ENCODE assay signal across 1 cellular context in the genomic region with DNA sequence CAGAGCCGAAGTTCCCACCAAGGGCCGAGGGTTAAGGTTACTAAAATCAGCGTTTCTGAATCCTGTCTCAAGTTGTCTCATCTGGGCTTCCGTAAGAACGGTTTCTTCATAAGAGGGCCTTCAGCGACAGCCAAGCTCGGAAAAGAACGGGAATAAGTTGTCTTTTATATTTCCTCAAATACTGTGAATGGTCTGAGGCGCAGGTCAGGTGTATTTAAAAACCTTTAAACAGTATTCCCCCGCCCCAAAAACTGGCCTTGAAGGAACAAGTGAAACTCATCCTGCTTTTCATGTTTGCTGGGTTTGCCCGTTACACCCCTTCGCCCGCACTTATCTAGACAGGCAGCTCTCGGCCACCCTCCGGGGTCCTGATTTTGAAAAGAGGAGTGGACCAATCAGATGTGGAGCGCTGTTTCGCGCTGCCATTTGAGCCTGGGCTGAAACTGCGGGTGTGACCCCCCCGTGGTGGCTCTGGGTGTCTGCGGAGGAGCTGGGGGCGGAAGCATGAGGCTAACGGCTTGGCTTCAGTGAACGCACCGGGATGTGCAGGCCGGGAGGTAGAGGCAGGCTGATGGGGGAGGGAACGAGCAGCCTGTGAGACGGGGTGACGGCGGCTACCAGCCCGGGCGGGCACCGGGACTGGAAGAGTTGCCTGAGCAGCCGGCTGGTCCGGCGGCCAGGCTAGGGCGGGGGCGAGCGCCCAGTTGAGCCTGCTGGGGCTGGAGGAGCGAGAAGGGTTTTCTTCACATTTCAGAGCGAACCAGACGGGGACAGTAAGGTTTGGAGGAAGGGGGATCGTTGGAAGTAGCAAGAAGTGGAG.
TF ChIP-seq lines count a peak whose summit lies in the region.

A gene with protein sequence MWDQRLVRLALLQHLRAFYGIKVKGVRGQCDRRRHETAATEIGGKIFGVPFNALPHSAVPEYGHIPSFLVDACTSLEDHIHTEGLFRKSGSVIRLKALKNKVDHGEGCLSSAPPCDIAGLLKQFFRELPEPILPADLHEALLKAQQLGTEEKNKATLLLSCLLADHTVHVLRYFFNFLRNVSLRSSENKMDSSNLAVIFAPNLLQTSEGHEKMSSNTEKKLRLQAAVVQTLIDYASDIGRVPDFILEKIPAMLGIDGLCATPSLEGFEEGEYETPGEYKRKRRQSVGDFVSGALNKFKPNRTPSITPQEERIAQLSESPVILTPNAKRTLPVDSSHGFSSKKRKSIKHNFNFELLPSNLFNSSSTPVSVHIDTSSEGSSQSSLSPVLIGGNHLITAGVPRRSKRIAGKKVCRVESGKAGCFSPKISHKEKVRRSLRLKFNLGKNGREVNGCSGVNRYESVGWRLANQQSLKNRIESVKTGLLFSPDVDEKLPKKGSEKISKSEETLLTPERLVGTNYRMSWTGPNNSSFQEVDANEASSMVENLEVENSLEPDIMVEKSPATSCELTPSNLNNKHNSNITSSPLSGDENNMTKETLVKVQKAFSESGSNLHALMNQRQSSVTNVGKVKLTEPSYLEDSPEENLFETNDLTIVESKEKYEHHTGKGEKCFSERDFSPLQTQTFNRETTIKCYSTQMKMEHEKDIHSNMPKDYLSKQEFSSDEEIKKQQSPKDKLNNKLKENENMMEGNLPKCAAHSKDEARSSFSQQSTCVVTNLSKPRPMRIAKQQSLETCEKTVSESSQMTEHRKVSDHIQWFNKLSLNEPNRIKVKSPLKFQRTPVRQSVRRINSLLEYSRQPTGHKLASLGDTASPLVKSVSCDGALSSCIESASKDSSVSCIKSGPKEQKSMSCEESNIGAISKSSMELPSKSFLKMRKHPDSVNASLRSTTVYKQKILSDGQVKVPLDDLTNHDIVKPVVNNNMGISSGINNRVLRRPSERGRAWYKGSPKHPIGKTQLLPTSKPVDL (plus strand): TSS at position 454 of the 820 bp plus-strand sequence. CDS start 708 bp downstream, outside the sequence.

TF ChIP-seq in HepG2, 621 proteins besides CTCF, POLR2A, EP300 and RAD21 (continues in another document):
- TF ChIP-seq MXI1 (IDR thresholded peaks at IDR 0.05; ENCODE audit: borderline replicate concordance, low read depth, low read length) (peak; percentile 79; the same call in 2 of the 3 replicates), HOXA3 (CRISPR knock-in tag; IDR thresholded peaks at IDR 0.05) (peak; percentile 23; the same call in 1 of the 2 replicates), PHF20 (CRISPR knock-in tag; IDR thresholded peaks at IDR 0.05) (peak; percentile 8; the same call in 1 of the 2 replicates), THAP11 (CRISPR knock-in tag; IDR thresholded peaks at IDR 0.05) (peak; percentile 65), YEATS4 (CRISPR knock-in tag; IDR thresholded peaks at IDR 0.05; ENCODE audit: borderline replicate concordance) (peak; percentile 23; the same call in 1 of the 2 replicates), CEBPG (CRISPR knock-in tag; IDR thresholded peaks at IDR 0.05) (0 out of 2 replicates have a peak, but pooled peaks have one; percentile 18), ZFX (CRISPR knock-in tag; IDR thresholded peaks at IDR 0.05; ENCODE audit: low read depth) (peak; percentile 29; the same call in 1 of the 2 replicates), HNRNPLL (IDR thresholded peaks at IDR 0.05; ENCODE audit: low read depth, low read length, poor library complexity, severe bottlenecking) (peak; percentile 21), ZNF335 (CRISPR knock-in tag; IDR thresholded peaks at IDR 0.05) (peak; percentile 99), KMT2A (CRISPR knock-in tag; IDR thresholded peaks at IDR 0.05) (peak; percentile 52; the same call in 1 of the 2 replicates), RBFOX2 (IDR thresholded peaks at IDR 0.05; ENCODE audit: low read depth, low read length) (0 out of 2 replicates have a peak, but pooled peaks have one; percentile 5), DMAP1 (CRISPR knock-in tag; IDR thresholded peaks at IDR 0.05) (peak; percentile 13; the same call in 1 of the 2 replicates), SIN3A (IDR thresholded peaks at IDR 0.05; ENCODE audit: borderline replicate concordance, low read depth, low read length) (peak; percentile 52; the same call in 1 of the 2 replicates), YEATS2 (CRISPR knock-in tag; IDR thresholded peaks at IDR 0.05; ENCODE audit: borderline replicate concordance) (peak; percentile 31; the same call in 1 of the 2 replicates), NFYC (CRISPR knock-in tag; IDR thresholded peaks at IDR 0.05) (peak; percentile 77), ZFY (CRISPR knock-in tag; IDR thresholded peaks at IDR 0.05) (peak; percentile 47), KDM5A (IDR thresholded peaks at IDR 0.05; ENCODE audit: borderline replicate concordance, low read length) (peak; percentile 71; the same call in 1 of the 2 replicates), POLR2AphosphoS5 (IDR thresholded peaks at IDR 0.05; ENCODE audit: low read depth, low read length) (peak; percentile 38; the same call in 1 of the 2 replicates), TAF1 (CRISPR knock-in tag; IDR thresholded peaks at IDR 0.05) (peak; percentile 42; the same call in 1 of the 2 replicates), KMT2B (CRISPR knock-in tag; IDR thresholded peaks at IDR 0.05) (peak; percentile 55), ASH2L (IDR thresholded peaks at IDR 0.05; ENCODE audit: insufficient read length, low read depth, low read length) (peak; percentile 77), NFYB (CRISPR knock-in tag; IDR thresholded peaks at IDR 0.05) (peak; percentile 68), SAP130 (CRISPR knock-in tag; IDR thresholded peaks at IDR 0.05; ENCODE audit: low read depth) (peak; percentile 88)
- TF ChIP-seq, protein P1, sequence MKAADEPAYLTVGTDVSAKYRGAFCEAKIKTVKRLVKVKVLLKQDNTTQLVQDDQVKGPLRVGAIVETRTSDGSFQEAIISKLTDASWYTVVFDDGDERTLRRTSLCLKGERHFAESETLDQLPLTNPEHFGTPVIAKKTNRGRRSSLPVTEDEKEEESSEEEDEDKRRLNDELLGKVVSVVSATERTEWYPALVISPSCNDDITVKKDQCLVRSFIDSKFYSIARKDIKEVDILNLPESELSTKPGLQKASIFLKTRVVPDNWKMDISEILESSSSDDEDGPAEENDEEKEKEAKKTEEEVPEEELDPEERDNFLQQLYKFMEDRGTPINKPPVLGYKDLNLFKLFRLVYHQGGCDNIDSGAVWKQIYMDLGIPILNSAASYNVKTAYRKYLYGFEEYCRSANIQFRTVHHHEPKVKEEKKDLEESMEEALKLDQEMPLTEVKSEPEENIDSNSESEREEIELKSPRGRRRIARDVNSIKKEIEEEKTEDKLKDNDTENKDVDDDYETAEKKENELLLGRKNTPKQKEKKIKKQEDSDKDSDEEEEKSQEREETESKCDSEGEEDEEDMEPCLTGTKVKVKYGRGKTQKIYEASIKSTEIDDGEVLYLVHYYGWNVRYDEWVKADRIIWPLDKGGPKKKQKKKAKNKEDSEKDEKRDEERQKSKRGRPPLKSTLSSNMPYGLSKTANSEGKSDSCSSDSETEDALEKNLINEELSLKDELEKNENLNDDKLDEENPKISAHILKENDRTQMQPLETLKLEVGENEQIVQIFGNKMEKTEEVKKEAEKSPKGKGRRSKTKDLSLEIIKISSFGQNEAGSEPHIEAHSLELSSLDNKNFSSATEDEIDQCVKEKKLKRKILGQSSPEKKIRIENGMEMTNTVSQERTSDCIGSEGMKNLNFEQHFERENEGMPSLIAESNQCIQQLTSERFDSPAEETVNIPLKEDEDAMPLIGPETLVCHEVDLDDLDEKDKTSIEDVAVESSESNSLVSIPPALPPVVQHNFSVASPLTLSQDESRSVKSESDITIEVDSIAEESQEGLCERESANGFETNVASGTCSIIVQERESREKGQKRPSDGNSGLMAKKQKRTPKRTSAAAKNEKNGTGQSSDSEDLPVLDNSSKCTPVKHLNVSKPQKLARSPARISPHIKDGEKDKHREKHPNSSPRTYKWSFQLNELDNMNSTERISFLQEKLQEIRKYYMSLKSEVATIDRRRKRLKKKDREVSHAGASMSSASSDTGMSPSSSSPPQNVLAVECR (CRISPR knock-in tag; IDR thresholded peaks at IDR 0.05; ENCODE audit: borderline replicate concordance) = peak; percentile 77; the same call in 1 of the 2 replicates
- TF ChIP-seq, protein P2, sequence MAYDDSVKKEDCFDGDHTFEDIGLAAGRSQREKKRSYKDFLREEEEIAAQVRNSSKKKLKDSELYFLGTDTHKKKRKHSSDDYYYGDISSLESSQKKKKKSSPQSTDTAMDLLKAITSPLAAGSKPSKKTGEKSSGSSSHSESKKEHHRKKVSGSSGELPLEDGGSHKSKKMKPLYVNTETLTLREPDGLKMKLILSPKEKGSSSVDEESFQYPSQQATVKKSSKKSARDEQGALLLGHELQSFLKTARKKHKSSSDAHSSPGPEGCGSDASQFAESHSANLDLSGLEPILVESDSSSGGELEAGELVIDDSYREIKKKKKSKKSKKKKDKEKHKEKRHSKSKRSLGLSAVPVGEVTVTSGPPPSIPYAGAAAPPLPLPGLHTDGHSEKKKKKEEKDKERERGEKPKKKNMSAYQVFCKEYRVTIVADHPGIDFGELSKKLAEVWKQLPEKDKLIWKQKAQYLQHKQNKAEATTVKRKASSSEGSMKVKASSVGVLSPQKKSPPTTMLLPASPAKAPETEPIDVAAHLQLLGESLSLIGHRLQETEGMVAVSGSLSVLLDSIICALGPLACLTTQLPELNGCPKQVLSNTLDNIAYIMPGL (CRISPR knock-in tag; IDR thresholded peaks at IDR 0.05; ENCODE audit: borderline replicate concordance in 1 of 2, low read depth in 1 of 2) = 0 out of 4 replicates have a peak, but pooled peaks of 1 of the 2 experiments have one; percentile 38
- TF ChIP-seq, protein P3, sequence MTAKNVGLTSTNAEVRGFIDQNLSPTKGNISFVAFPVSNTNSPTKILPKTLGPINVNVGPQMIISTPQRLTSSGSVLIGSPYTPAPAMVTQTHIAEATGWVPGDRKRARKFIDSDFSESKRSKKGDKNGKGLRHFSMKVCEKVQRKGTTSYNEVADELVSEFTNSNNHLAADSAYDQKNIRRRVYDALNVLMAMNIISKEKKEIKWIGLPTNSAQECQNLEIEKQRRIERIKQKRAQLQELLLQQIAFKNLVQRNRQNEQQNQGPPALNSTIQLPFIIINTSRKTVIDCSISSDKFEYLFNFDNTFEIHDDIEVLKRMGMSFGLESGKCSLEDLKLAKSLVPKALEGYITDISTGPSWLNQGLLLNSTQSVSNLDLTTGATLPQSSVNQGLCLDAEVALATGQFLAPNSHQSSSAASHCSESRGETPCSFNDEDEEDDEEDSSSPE (CRISPR knock-in tag; IDR thresholded peaks at IDR 0.05) = peak; percentile 82
- TF ChIP-seq, protein P4, sequence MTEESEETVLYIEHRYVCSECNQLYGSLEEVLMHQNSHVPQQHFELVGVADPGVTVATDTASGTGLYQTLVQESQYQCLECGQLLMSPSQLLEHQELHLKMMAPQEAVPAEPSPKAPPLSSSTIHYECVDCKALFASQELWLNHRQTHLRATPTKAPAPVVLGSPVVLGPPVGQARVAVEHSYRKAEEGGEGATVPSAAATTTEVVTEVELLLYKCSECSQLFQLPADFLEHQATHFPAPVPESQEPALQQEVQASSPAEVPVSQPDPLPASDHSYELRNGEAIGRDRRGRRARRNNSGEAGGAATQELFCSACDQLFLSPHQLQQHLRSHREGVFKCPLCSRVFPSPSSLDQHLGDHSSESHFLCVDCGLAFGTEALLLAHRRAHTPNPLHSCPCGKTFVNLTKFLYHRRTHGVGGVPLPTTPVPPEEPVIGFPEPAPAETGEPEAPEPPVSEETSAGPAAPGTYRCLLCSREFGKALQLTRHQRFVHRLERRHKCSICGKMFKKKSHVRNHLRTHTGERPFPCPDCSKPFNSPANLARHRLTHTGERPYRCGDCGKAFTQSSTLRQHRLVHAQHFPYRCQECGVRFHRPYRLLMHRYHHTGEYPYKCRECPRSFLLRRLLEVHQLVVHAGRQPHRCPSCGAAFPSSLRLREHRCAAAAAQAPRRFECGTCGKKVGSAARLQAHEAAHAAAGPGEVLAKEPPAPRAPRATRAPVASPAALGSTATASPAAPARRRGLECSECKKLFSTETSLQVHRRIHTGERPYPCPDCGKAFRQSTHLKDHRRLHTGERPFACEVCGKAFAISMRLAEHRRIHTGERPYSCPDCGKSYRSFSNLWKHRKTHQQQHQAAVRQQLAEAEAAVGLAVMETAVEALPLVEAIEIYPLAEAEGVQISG (CRISPR knock-in tag; IDR thresholded peaks at IDR 0.05) = 0 out of 2 replicates have a peak, but pooled peaks have one; percentile 28
- TF ChIP-seq, protein P5, sequence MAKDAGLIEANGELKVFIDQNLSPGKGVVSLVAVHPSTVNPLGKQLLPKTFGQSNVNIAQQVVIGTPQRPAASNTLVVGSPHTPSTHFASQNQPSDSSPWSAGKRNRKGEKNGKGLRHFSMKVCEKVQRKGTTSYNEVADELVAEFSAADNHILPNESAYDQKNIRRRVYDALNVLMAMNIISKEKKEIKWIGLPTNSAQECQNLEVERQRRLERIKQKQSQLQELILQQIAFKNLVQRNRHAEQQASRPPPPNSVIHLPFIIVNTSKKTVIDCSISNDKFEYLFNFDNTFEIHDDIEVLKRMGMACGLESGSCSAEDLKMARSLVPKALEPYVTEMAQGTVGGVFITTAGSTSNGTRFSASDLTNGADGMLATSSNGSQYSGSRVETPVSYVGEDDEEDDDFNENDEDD (CRISPR knock-in tag; IDR thresholded peaks at IDR 0.05; ENCODE audit: borderline replicate concordance) = peak; percentile 81; the same call in 1 of the 2 replicates
- TF ChIP-seq, protein P6, sequence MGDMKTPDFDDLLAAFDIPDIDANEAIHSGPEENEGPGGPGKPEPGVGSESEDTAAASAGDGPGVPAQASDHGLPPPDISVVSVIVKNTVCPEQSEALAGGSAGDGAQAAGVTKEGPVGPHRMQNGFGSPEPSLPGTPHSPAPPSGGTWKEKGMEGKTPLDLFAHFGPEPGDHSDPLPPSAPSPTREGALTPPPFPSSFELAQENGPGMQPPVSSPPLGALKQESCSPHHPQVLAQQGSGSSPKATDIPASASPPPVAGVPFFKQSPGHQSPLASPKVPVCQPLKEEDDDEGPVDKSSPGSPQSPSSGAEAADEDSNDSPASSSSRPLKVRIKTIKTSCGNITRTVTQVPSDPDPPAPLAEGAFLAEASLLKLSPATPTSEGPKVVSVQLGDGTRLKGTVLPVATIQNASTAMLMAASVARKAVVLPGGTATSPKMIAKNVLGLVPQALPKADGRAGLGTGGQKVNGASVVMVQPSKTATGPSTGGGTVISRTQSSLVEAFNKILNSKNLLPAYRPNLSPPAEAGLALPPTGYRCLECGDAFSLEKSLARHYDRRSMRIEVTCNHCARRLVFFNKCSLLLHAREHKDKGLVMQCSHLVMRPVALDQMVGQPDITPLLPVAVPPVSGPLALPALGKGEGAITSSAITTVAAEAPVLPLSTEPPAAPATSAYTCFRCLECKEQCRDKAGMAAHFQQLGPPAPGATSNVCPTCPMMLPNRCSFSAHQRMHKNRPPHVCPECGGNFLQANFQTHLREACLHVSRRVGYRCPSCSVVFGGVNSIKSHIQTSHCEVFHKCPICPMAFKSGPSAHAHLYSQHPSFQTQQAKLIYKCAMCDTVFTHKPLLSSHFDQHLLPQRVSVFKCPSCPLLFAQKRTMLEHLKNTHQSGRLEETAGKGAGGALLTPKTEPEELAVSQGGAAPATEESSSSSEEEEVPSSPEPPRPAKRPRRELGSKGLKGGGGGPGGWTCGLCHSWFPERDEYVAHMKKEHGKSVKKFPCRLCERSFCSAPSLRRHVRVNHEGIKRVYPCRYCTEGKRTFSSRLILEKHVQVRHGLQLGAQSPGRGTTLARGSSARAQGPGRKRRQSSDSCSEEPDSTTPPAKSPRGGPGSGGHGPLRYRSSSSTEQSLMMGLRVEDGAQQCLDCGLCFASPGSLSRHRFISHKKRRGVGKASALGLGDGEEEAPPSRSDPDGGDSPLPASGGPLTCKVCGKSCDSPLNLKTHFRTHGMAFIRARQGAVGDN (CRISPR knock-in tag; IDR thresholded peaks at IDR 0.05) = peak; percentile 45
